Comparison of ENCODE assay signal across 1 cellular context in the genomic region with DNA sequence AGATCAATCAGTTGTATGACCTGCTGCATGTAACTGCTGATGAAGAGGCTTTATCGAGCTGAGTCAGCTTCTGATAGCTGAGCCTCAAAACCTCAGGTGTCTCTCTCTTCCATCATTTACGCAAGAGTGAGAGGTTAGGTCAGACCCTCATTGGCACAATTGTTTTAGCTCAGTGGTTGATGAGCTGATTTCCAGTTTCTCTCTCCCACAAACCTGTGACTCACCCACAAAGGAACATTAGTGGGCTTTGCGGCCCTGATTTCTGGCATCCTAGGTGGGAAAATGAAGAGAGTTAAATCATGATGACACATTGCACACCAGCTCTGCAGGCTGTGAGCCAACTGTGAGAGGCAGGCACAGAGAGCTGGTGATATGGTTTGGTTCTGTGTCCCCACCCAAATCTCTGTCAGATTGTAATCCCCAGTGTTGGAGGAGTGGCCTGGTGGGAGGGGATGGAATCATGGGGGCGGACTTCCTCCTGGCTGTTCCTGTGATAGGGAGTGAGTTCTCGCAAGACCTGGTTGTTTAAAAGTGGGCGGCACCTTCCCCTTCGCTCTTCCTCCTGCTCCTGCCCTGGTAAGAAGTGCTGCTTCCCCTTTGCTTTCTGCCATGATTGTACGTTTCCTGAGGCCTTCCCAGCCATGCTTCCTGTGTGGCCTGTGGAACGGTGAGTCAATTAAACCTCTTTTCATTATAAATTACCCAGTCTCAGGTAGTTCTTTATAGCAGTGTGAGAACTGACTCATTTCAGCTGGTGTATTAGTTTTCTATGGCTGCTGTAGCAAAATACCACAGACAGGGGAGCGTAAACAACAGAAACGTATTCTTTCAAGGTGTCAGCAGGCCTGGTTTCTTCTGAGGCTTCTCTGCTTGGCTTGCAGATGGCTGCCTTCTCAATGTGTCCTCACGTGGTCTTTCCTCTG.
TF ChIP-seq lines count a peak whose summit lies in the region.

No MANE protein-coding gene starts in this region.

TF ChIP-seq in K562, 482 proteins besides CTCF, POLR2A, EP300 and RAD21 (continued from another document):
- TF ChIP-seq, protein P1, sequence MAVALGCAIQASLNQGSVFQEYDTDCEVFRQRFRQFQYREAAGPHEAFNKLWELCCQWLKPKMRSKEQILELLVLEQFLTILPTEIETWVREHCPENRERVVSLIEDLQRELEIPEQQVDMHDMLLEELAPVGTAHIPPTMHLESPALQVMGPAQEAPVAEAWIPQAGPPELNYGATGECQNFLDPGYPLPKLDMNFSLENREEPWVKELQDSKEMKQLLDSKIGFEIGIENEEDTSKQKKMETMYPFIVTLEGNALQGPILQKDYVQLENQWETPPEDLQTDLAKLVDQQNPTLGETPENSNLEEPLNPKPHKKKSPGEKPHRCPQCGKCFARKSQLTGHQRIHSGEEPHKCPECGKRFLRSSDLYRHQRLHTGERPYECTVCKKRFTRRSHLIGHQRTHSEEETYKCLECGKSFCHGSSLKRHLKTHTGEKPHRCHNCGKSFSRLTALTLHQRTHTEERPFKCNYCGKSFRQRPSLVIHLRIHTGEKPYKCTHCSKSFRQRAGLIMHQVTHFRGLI (CRISPR knock-in tag; IDR thresholded peaks at IDR 0.05) = no peak
TF ChIP-seq in K562: peak in this region for 0.
